Comparison of ENCODE assay signal across 1 cellular context in the genomic region with DNA sequence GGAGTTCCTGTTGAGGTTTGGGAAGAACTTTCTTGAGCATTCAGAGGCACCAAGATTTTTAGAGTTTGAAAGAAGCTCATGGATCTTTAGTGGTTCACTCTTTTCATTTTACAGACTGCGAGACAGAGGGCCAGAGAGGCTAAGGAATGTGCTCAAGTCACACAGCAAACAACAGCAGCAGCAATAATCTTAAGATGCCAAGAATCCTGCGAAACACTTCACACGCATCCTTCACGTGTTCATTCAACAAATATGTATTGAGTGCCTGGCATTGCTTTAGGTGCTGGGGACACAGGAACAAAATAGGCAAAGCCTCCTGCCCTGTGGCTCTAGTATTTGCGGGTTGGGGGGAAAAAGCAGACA.
TF ChIP-seq lines count a peak whose summit lies in the region.

No MANE protein-coding gene starts in this region.

TF ChIP-seq in K562, 482 proteins besides CTCF, POLR2A, EP300 and RAD21:
- peak; percentile 59 for TF ChIP-seq RBM25 (IDR thresholded peaks at IDR 0.05; ENCODE audit: low read depth, low read length, severe bottlenecking)
- no peak for TF ChIP-seq ZBTB12 (CRISPR knock-in tag; IDR thresholded peaks at IDR 0.05)
- TF ChIP-seq ZFP36 (IDR thresholded peaks at IDR 0.05; ENCODE audit: low read depth, low read length, partially characterized antibody) = peak; percentile 47
- no peak for TF ChIP-seq SREBF2 (CRISPR knock-in tag; IDR thresholded peaks at IDR 0.05)
- no peak for TF ChIP-seq NR3C1 (CRISPR knock-in tag; IDR thresholded peaks at IDR 0.05)
- TF ChIP-seq, protein P1, sequence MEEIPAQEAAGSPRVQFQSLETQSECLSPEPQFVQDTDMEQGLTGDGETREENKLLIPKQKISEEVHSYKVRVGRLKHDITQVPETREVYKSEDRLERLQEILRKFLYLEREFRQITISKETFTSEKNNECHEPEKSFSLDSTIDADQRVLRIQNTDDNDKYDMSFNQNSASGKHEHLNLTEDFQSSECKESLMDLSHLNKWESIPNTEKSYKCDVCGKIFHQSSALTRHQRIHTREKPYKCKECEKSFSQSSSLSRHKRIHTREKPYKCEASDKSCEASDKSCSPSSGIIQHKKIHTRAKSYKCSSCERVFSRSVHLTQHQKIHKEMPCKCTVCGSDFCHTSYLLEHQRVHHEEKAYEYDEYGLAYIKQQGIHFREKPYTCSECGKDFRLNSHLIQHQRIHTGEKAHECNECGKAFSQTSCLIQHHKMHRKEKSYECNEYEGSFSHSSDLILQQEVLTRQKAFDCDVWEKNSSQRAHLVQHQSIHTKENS (CRISPR knock-in tag; IDR thresholded peaks at IDR 0.05) = no peak
- TF ChIP-seq BCOR (IDR thresholded peaks at IDR 0.05) = peak; percentile 57; the same call in 1 of the 2 replicates
- TF ChIP-seq, protein P2, sequence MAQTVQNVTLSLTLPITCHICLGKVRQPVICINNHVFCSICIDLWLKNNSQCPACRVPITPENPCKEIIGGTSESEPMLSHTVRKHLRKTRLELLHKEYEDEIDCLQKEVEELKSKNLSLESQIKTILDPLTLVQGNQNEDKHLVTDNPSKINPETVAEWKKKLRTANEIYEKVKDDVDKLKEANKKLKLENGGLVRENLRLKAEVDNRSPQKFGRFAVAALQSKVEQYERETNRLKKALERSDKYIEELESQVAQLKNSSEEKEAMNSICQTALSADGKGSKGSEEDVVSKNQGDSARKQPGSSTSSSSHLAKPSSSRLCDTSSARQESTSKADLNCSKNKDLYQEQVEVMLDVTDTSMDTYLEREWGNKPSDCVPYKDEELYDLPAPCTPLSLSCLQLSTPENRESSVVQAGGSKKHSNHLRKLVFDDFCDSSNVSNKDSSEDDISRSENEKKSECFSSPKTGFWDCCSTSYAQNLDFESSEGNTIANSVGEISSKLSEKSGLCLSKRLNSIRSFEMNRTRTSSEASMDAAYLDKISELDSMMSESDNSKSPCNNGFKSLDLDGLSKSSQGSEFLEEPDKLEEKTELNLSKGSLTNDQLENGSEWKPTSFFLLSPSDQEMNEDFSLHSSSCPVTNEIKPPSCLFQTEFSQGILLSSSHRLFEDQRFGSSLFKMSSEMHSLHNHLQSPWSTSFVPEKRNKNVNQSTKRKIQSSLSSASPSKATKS (CRISPR knock-in tag; IDR thresholded peaks at IDR 0.05) = no peak
